In genomic region chr6:170130771-170131241, GRCh38 we compare ENCODE assay signal across 23 cellular contexts.
DNase-seq lines count a peak whose midpoint lies in the region; ATAC-seq, FAIRE-seq and TF ChIP-seq lines count a peak whose summit lies in the region.
"Had no signal": no experiment of that assay in that cellular context is flagged by ENCODE, and none has a peak within 500 bp of the region (broad histone marks: within the 10 kb centered on the region; RNA-seq: fewer than 3 reads in every experiment).

No MANE protein-coding gene starts in this region.

- no peaks in the 10 kb centered on the region for H3K36me3 ChIP-seq in HepG2 (replicated peaks in 1 of 2; ENCODE audit: control insufficient read depth in 1 of 2, insufficient read depth in 2 of 2, low read length in 2 of 2)
- no peaks in the 10 kb centered on the region for H3K36me3 ChIP-seq in skeletal muscle tissue (ENCODE audit: control insufficient read depth in 3 of 3, insufficient read depth in 3 of 3, low read length in 3 of 3)
- H3K36me3 ChIP-seq: cardiac muscle cell, neural progenitor cell, SJSA1 had no signal

- H3K27me3 Mint-ChIP-seq in stimulated activated naive CD8-positive, alpha-beta T cell treated with anti-CD3 and anti-CD28 coated beads, Interleukin-15, amount 100 ng/mL, for 72 hours = peaks cover 17% of the 10 kb centered on the region

- no peaks in the 10 kb centered on the region for H3K9me3 ChIP-seq in HepG2 (ENCODE audit: low read length)
- no peaks in the 10 kb centered on the region for H3K9me3 ChIP-seq in skeletal muscle tissue (ENCODE audit: control insufficient read depth in 3 of 3, low read length in 3 of 3)

- ATAC-seq in stimulated activated naive CD8-positive, alpha-beta T cell treated with anti-CD3 and anti-CD28 coated beads, Interleukin-15, amount 100 ng/mL, for 72 hours = peak; percentile 19
- no peak for ATAC-seq in stimulated activated naive CD8-positive, alpha-beta T cell treated with anti-CD3 and anti-CD28 coated beads, Interleukin-15, Interleukin-2, amounts not matched to agents 100 U/mL and 50 U/mL, for 24 hours
- peak; percentile 20 for ATAC-seq in HepG2
- ATAC-seq in GM21515 (IDR thresholded peaks at IDR 0.05; ENCODE audit: unreplicated experiment) = no peak
- ATAC-seq in GM18520 (IDR thresholded peaks at IDR 0.05; ENCODE audit: unreplicated experiment) = no peak
- no peak for ATAC-seq in HG02678 (IDR thresholded peaks at IDR 0.05; ENCODE audit: unreplicated experiment)
- ATAC-seq: PC-3 had no signal

- H3K27ac Mint-ChIP-seq in stimulated activated naive CD8-positive, alpha-beta T cell treated with anti-CD3 and anti-CD28 coated beads, Interleukin-15, amount 100 ng/mL, for 72 hours = peak overlapping the region in 1 of 2 donors; percentile 55
- H3K27ac Mint-ChIP-seq: CD4-positive, alpha-beta memory T cell; T-helper 1 cell treated with Interleukin-12 subunit alpha and Interleukin-12 subunit beta and Interleukin-4 antibody, amounts not matched to agents 30 μg/mL and 1 μg/mL, for 36 hours had no signal

- H3K27ac ChIP-seq in HepG2 (ENCODE audit: extremely low read length, insufficient read depth, low read length) (no peak overlapping the region), skeletal muscle tissue (ENCODE audit: low read depth, low read length) (peak overlapping the region; percentile 82)
- H3K27ac ChIP-seq: cardiac muscle cell, neural progenitor cell, SJSA1 had no signal

- peaks cover 17 to 62% of the 10 kb centered on the region in 2 experiments; a peak in 4 of 5 replicates for H3K27me3 ChIP-seq in HepG2 (ENCODE audit: control insufficient read depth in 1 of 2, insufficient read depth in 2 of 2, low read length in 2 of 2)
- H3K27me3 ChIP-seq in skeletal muscle tissue (ENCODE audit: control insufficient read depth in 3 of 3, insufficient read depth in 3 of 3, low read length in 3 of 3) = peaks cover 0 to 4% (median 0%) of the 10 kb centered on the region in 3 donors
- H3K27me3 ChIP-seq: cardiac muscle cell, neural progenitor cell, SJSA1 had no signal

- H2AFZ ChIP-seq in HepG2 (ENCODE audit: low read length) = no peak overlapping the region
- H2AFZ ChIP-seq: neural progenitor cell had no signal

- no peak for TF ChIP-seq RAD21 in HepG2 (CRISPR knock-in tag; IDR thresholded peaks at IDR 0.05)

- no peak for TF ChIP-seq POLR2A in HepG2 (IDR thresholded peaks at IDR 0.05; ENCODE audit: insufficient read depth in 1 of 2, low read depth in 2 of 2, low read length in 2 of 2)

- no peaks in the 10 kb centered on the region for H3K4me1 Mint-ChIP-seq in stimulated activated naive CD8-positive, alpha-beta T cell treated with anti-CD3 and anti-CD28 coated beads, Interleukin-15, amount 100 ng/mL, for 72 hours
- H3K4me1 Mint-ChIP-seq: CD4-positive, alpha-beta memory T cell had no signal

- in situ Hi-C loops in HepG2 (cut with HindIII; ENCODE audit: extremely low pct_ligation_motif_present, low pct_unique_long_range_greater_than_20kb) = no loop called here

- TF ChIP-seq EP300 in HepG2 (IDR thresholded peaks at IDR 0.05; ENCODE audit: low read depth in 2 of 2, low read length in 2 of 2) (no peak), HepG2 (CRISPR knock-in tag; IDR thresholded peaks at IDR 0.05; ENCODE audit: borderline replicate concordance) (no peak)

- CTCF ChIA-PET in HepG2 (lab: Yijun Ruan, JAX; ENCODE audit: low intra/inter-chr PET ratio, low total read pairs) = no interaction called here

- 0% methylated on average over 3 of the region's 9 CpGs for WGBS in HepG2 (ENCODE audit: low lambda C conversion rate)

- no peaks in the 10 kb centered on the region for H3K79me2 ChIP-seq in HepG2 (ENCODE audit: insufficient read depth, low read length)

- FAIRE-seq in HepG2 (lab: Jason Lieb, UNC) = no peak
- FAIRE-seq: endothelial cell of umbilical vein, G401.6, H54 had no signal

- no peak overlapping the region for H3K9ac ChIP-seq in HepG2 (ENCODE audit: insufficient read depth, low read depth, low read length)
- no peak overlapping the region for H3K9ac ChIP-seq in skeletal muscle tissue (ENCODE audit: low read depth in 1 of 3, low read length in 3 of 3)
- H3K9ac ChIP-seq: neural progenitor cell had no signal

- H3K9me3 Mint-ChIP-seq in stimulated activated naive CD8-positive, alpha-beta T cell treated with anti-CD3 and anti-CD28 coated beads, Interleukin-15, amount 100 ng/mL, for 72 hours = no peaks in the 10 kb centered on the region
- H3K9me3 Mint-ChIP-seq: CD4-positive, alpha-beta memory T cell; T-helper 1 cell treated with Interleukin-12 subunit alpha and Interleukin-12 subunit beta and Interleukin-4 antibody, amounts not matched to agents 30 μg/mL and 1 μg/mL, for 36 hours had no signal

- H3K4me3 ChIP-seq in HepG2 (replicated peaks in 1 of 3; ENCODE audit: insufficient read depth in 1 of 3, low read depth in 2 of 3, low read length in 3 of 3) = no peak overlapping the region
- H3K4me3 ChIP-seq in skeletal muscle tissue (ENCODE audit: low read length in 3 of 3) = no peak overlapping the region
- H3K4me3 ChIP-seq: cardiac muscle cell, neural progenitor cell, SJSA1 had no signal

- POLR2A ChIA-PET in HepG2 (lab: Yijun Ruan, JAX) = no interaction called here

- BruUV-seq in HepG2 (replicated peaks; lab: Mats Ljungman, UMichigan) = no TSS peak

- intact Hi-C loops in HepG2 (cut with micrococcal nuclease; ENCODE audit: unreplicated experiment) = no loop called here

- DNase-seq in stimulated activated naive CD8-positive, alpha-beta T cell treated with anti-CD3 and anti-CD28 coated beads, Interleukin-15, amount 100 ng/mL, for 72 hours = no peak
- DNase-seq in stimulated activated naive CD8-positive, alpha-beta T cell treated with anti-CD3 and anti-CD28 coated beads, Interleukin-15, Interleukin-2, amounts not matched to agents 100 U/mL and 50 U/mL, for 24 hours = no peak
- DNase-seq in HepG2 (ENCODE audit: low spot score) = no peak
- DNase-seq in activated CD4-positive, alpha-beta T cell treated with anti-CD3 and anti-CD28 coated beads, Interleukin-2, amount 50 U/mL, for 48 hours = no peak
- DNase-seq: activated CD4-positive, alpha-beta T cell treated with anti-CD3 and anti-CD28 coated beads for 4 hours; activated naive CD4-positive, alpha-beta T cell; CD4-positive, alpha-beta memory T cell; dermis blood vessel endothelial cell; DMS153; NCI-H2029; PC-3; stimulated activated CD4-positive, alpha-beta T cell treated with anti-CD3 and anti-CD28 coated beads, Interleukin-4, amount 100 ng/mL, for 1 hour had no signal

- H3K4me3 Mint-ChIP-seq in stimulated activated naive CD8-positive, alpha-beta T cell treated with anti-CD3 and anti-CD28 coated beads, Interleukin-15, amount 100 ng/mL, for 72 hours = no peak overlapping the region
- H3K4me3 Mint-ChIP-seq: CD4-positive, alpha-beta memory T cell; T-helper 1 cell treated with Interleukin-12 subunit alpha and Interleukin-12 subunit beta and Interleukin-4 antibody, amounts not matched to agents 30 μg/mL and 1 μg/mL, for 36 hours had no signal

- no peak for TF ChIP-seq CTCF in HepG2 (CRISPR knock-in tag; IDR thresholded peaks at IDR 0.05)

- H3K4me2 ChIP-seq in HepG2 (ENCODE audit: low read depth, low read length) = no peak overlapping the region
- H3K4me2 ChIP-seq: neural progenitor cell had no signal

- no peaks in the 10 kb centered on the region for H4K20me1 ChIP-seq in HepG2 (ENCODE audit: insufficient read depth, low read length)

- H3K4me1 ChIP-seq in HepG2 (ENCODE audit: insufficient read depth, low read length) = no peaks in the 10 kb centered on the region
- H3K4me1 ChIP-seq in skeletal muscle tissue (ENCODE audit: control insufficient read depth in 3 of 3, insufficient read depth in 3 of 3, low read length in 3 of 3) = peaks cover 23 to 50% (median 36%) of the 10 kb centered on the region in 3 donors
- H3K4me1 ChIP-seq: SJSA1 had no signal

TF ChIP-seq in HepG2, 621 proteins besides CTCF, POLR2A, EP300 and RAD21 (continues in another document):
- TF ChIP-seq DMAP1 (CRISPR knock-in tag; IDR thresholded peaks at IDR 0.05) = no peak
- TF ChIP-seq KDM5A (IDR thresholded peaks at IDR 0.05; ENCODE audit: borderline replicate concordance, low read length) = no peak
- no peak for TF ChIP-seq ZNF556 (CRISPR knock-in tag; IDR thresholded peaks at IDR 0.05; ENCODE audit: borderline replicate concordance)
- no peak for TF ChIP-seq KMT2B (CRISPR knock-in tag; IDR thresholded peaks at IDR 0.05)
- no peak for TF ChIP-seq GPBP1L1 (CRISPR knock-in tag; IDR thresholded peaks at IDR 0.05)
- TF ChIP-seq ZNF350 (CRISPR knock-in tag; IDR thresholded peaks at IDR 0.05; ENCODE audit: borderline replicate concordance, low read depth) = no peak
- TF ChIP-seq ARID2 (CRISPR knock-in tag; IDR thresholded peaks at IDR 0.05; ENCODE audit: borderline replicate concordance) = no peak
- no peak for TF ChIP-seq TRAFD1 (CRISPR knock-in tag; IDR thresholded peaks at IDR 0.05; ENCODE audit: borderline replicate concordance)
- TF ChIP-seq HMG20B (CRISPR knock-in tag; conservative IDR thresholded peaks at IDR 0.05) = no peak

Comparison
In these comparisons a context has a peak if more than half of its experiments do, and no peak if none do; other contexts are left out.
1. ATAC-seq: peak in stimulated activated naive CD8-positive, alpha-beta T cell treated with anti-CD3 and anti-CD28 coated beads, Interleukin-15, amount 100 ng/mL, for 72 hours (single experiment) and HepG2 (single experiment); none in stimulated activated naive CD8-positive, alpha-beta T cell treated with anti-CD3 and anti-CD28 coated beads, Interleukin-15, Interleukin-2, amounts not matched to agents 100 U/mL and 50 U/mL, for 24 hours (single experiment), GM21515 (single experiment), GM18520 (single experiment) and HG02678 (single experiment).